21 cellular contexts compared by ENCODE assay signal in genomic region chr15:99932676-99933402, GRCh38.
"Had no signal": no experiment of that assay in that cellular context is flagged by ENCODE, and none has a peak within 500 bp of the region (broad histone marks: within the 10 kb centered on the region; RNA-seq: fewer than 3 reads in every experiment).

No MANE protein-coding gene starts in this region.

- H3K36me3 ChIP-seq: breast epithelium had no signal

- H3K27ac Mint-ChIP-seq: activated CD8-positive, alpha-beta T cell treated with anti-CD3 and anti-CD28 coated beads for 36 hours; activated naive CD4-positive, alpha-beta T cell treated with anti-CD3 and anti-CD28 coated beads, Interleukin-2, amount 50 U/mL, for 24 hours; activated T-cell treated with anti-CD3 and anti-CD28 coated beads, Interleukin-2, amount 50 U/mL, for 24 hours; activated T-helper 1 cell treated with anti-CD3 and anti-CD28 coated beads, Interleukin-12 subunit alpha, Interleukin-12 subunit beta, Interleukin-2, Interleukin-4 antibody, amounts not matched to agents 30 ng/mL and 10 ng/mL and 1 ng/mL, durations not matched to agents 14 hours and 24 hours and 36 hours; T-helper 2 cell treated with Interferon-gamma antibody and Interleukin-4, amounts not matched to agents 5 μg/mL and 100 μg/mL, for 36 hours had no signal

- H3K27me3 ChIP-seq: breast epithelium had no signal

- H3K36me3 Mint-ChIP-seq: activated naive CD4-positive, alpha-beta T cell treated with anti-CD3 and anti-CD28 coated beads, Interleukin-2, amount 50 U/mL, for 24 hours had no signal

- H3K4me3 Mint-ChIP-seq: activated CD8-positive, alpha-beta T cell treated with anti-CD3 and anti-CD28 coated beads for 36 hours; activated naive CD4-positive, alpha-beta T cell treated with anti-CD3 and anti-CD28 coated beads, Interleukin-2, amount 50 U/mL, for 24 hours; activated T-cell treated with anti-CD3 and anti-CD28 coated beads, Interleukin-2, amount 50 U/mL, for 24 hours; activated T-helper 1 cell treated with anti-CD3 and anti-CD28 coated beads, Interleukin-12 subunit alpha, Interleukin-12 subunit beta, Interleukin-2, Interleukin-4 antibody, amounts not matched to agents 30 ng/mL and 10 ng/mL and 1 ng/mL, durations not matched to agents 14 hours and 24 hours and 36 hours; T-helper 2 cell treated with Interferon-gamma antibody and Interleukin-4, amounts not matched to agents 5 μg/mL and 100 μg/mL, for 36 hours had no signal

- DNase-seq: activated CD4-positive, alpha-beta T cell treated with anti-CD3 and anti-CD28 coated beads for 4 hours; activated CD8-positive, alpha-beta T cell treated with anti-CD3 and anti-CD28 coated beads for 36 hours; activated effector memory CD4-positive, alpha-beta T cell treated with Interleukin-2 at 50 U/mL for 16 hours; activated naive CD4-positive, alpha-beta T cell; activated T-cell treated with anti-CD3 and anti-CD28 coated beads, Interleukin-2, amount 50 U/mL, for 24 hours; aorta; central memory CD4-positive, alpha-beta T cell; KG1; NCI-H1092; NCI-H1436; NCI-H1694 treated with DMSO at 0.1 percent for 48 hours; NCI-H2029 treated with DMSO at 0.1 percent for 48 hours; NCI-H510A treated with DMSO at 0.1 percent for 48 hours; NCI-H69; SK-N-SH had no signal

- H3K27ac ChIP-seq: breast epithelium had no signal

- H3K9me3 Mint-ChIP-seq: activated CD8-positive, alpha-beta T cell treated with anti-CD3 and anti-CD28 coated beads for 36 hours; activated naive CD4-positive, alpha-beta T cell treated with anti-CD3 and anti-CD28 coated beads, Interleukin-2, amount 50 U/mL, for 24 hours; activated T-cell treated with anti-CD3 and anti-CD28 coated beads, Interleukin-2, amount 50 U/mL, for 24 hours; activated T-helper 1 cell treated with anti-CD3 and anti-CD28 coated beads, Interleukin-12 subunit alpha, Interleukin-12 subunit beta, Interleukin-2, Interleukin-4 antibody, amounts not matched to agents 30 ng/mL and 10 ng/mL and 1 ng/mL, durations not matched to agents 14 hours and 24 hours and 36 hours; T-helper 2 cell treated with Interferon-gamma antibody and Interleukin-4, amounts not matched to agents 5 μg/mL and 100 μg/mL, for 36 hours had no signal

- H3K4me1 ChIP-seq: breast epithelium had no signal

- ATAC-seq: activated CD4-positive, CD25-positive, alpha-beta regulatory T cell treated with anti-CD3 and anti-CD28 coated beads, Interleukin-2, amount 50 U/mL, for 24 hours; activated CD8-positive, alpha-beta T cell treated with anti-CD3 and anti-CD28 coated beads for 36 hours; PC-3 had no signal

- H3K9me3 ChIP-seq: breast epithelium, SK-N-SH had no signal

- H3K27me3 Mint-ChIP-seq: activated naive CD4-positive, alpha-beta T cell treated with anti-CD3 and anti-CD28 coated beads, Interleukin-2, amount 50 U/mL, for 24 hours had no signal

- H3K4me3 ChIP-seq: breast epithelium had no signal
